15 cellular contexts compared by ENCODE assay signal in genomic region chr21:15775981-15776380, GRCh38. TPM values are rescaled to one million over a fixed set of nuclear protein-coding genes. Genes with fewer than 3 reads are reported as not detected.
A peak's percentile ranks its signal among the peaks of the same experiment; 100 is the strongest.
DNase-seq lines count a peak whose midpoint lies in the region; ATAC-seq and TF ChIP-seq lines count a peak whose summit lies in the region.
"Had no signal": no experiment of that assay in that cellular context is flagged by ENCODE, and none has a peak within 500 bp of the region (broad histone marks: within the 10 kb centered on the region; RNA-seq: fewer than 3 reads in every experiment).

No MANE protein-coding gene starts in this region.

- H3K36me3 ChIP-seq in osteoblast (ENCODE audit: insufficient read depth, low read length) (no peaks in the 10 kb centered on the region), body of pancreas (replicated peaks in 1 of 2; ENCODE audit: insufficient read depth in 1 of 2, low read depth in 2 of 2) (no peaks in the 10 kb centered on the region), hepatocyte (replicated peaks; ENCODE audit: insufficient read depth, low read depth) (no peaks in the 10 kb centered on the region)

- TF ChIP-seq POLR2A in body of pancreas (IDR thresholded peaks at IDR 0.05): no peak

- H2AFZ ChIP-seq in osteoblast (ENCODE audit: low read length) (no peak overlapping the region), hepatocyte (no peak overlapping the region)

- H3K9me3 ChIP-seq in osteoblast (ENCODE audit: low read depth, low read length) (no peaks in the 10 kb centered on the region), body of pancreas (no peaks in the 10 kb centered on the region), hepatocyte (ENCODE audit: low read depth) (no peaks in the 10 kb centered on the region)

- no peaks in the 10 kb centered on the region for H3K27me3 ChIP-seq in osteoblast (ENCODE audit: insufficient read depth, low read length)
- H3K27me3 ChIP-seq in body of pancreas: no peaks in the 10 kb centered on the region
- no peaks in the 10 kb centered on the region for H3K27me3 ChIP-seq in hepatocyte

- intact Hi-C loops in body of pancreas (cut with DNase I): no loop called here

- TF ChIP-seq CTCF in osteoblast (IDR thresholded peaks at IDR 0.05; ENCODE audit: extremely low read depth, low read depth, low read length): no peak
- TF ChIP-seq CTCF in body of pancreas (IDR thresholded peaks at IDR 0.05): no peak
- no peak for TF ChIP-seq CTCF in hepatocyte (IDR thresholded peaks at IDR 0.05; ENCODE audit: poor library complexity)
- no peak for TF ChIP-seq CTCF in GM20000 (IDR thresholded peaks at IDR 0.05; ENCODE audit: extremely low read depth, missing control alignments)

- peak overlapping the region; percentile 45 for H3K27ac ChIP-seq in osteoblast (ENCODE audit: low read depth, low read length)
- no peak overlapping the region for H3K27ac ChIP-seq in body of pancreas
- no peak overlapping the region for H3K27ac ChIP-seq in hepatocyte
- H3K27ac ChIP-seq: VCaP had no signal

- H3K4me3 ChIP-seq in osteoblast (ENCODE audit: insufficient read depth, low read length): no peak overlapping the region
- no peak overlapping the region for H3K4me3 ChIP-seq in body of pancreas
- no peak overlapping the region for H3K4me3 ChIP-seq in hepatocyte

- ATAC-seq in body of pancreas: no peak

- DNase-seq in EH (ENCODE audit: low read depth) (peak; percentile 90), NCI-H226 (peak; percentile 65), fibroblast of gingiva (ENCODE audit: low read depth) (peak; percentile 69), osteoblast (ENCODE audit: insufficient read length, low spot score, missing footprints) (peak; percentile 75), body of pancreas (no peak), hepatocyte (ENCODE audit: low spot score) (no peak), NCI-H1930 (lab: John Stamatoyannopoulos, UW) (no peak), GM20000 (ENCODE audit: low spot score) (no peak)
- DNase-seq: activated CD8-positive, alpha-beta memory T cell treated with anti-CD3 and anti-CD28 coated beads, Interleukin-2, amount 50 U/mL, for 4 hours; anterior cingulate cortex; naive B cell; NCI-H510A treated with DMSO at 0.1 percent for 48 hours; SHP77; stimulated activated naive CD4-positive, alpha-beta T cell treated with Interleukin-2 at 50 U/mL for 16 hours had no signal

- peaks cover 26% of the 10 kb centered on the region for H3K4me1 ChIP-seq in osteoblast (ENCODE audit: insufficient read depth, low read length)
- H3K4me1 ChIP-seq in body of pancreas: peaks cover 8% of the 10 kb centered on the region
- H3K4me1 ChIP-seq in hepatocyte (ENCODE audit: insufficient read depth): no peaks in the 10 kb centered on the region

- peaks cover 30% of the 10 kb centered on the region for H3K79me2 ChIP-seq in osteoblast (ENCODE audit: insufficient read depth, low read length)
- H3K79me2 ChIP-seq in hepatocyte: peaks cover 58% of the 10 kb centered on the region

- H3K4me2 ChIP-seq in osteoblast (ENCODE audit: insufficient read depth, low read length): peak overlapping the region; percentile 18
- H3K4me2 ChIP-seq in hepatocyte: no peak overlapping the region

- H3K9me2 ChIP-seq in hepatocyte (replicated peaks; ENCODE audit: insufficient read depth): no peaks in the 10 kb centered on the region

- no peaks in the 10 kb centered on the region for H4K20me1 ChIP-seq in osteoblast (ENCODE audit: insufficient read depth, low read length)
- no peaks in the 10 kb centered on the region for H4K20me1 ChIP-seq in hepatocyte (ENCODE audit: insufficient read depth, poor library complexity, severe bottlenecking)

RNA-seq across cellular contexts. Expression of gene USP25, which starts 46.2 kb away (rescaled TPM):
- total RNA-seq in osteoblast (55.1 and 56.1 TPM in 2 replicates), body of pancreas (10 to 100 TPM; 31.4 to 37.9 TPM), hepatocyte (49.8 and 59.5 TPM in 2 replicates)
- 18.7 and 22.2 TPM in 2 replicates for polyA plus RNA-seq in hepatocyte

Comparison
In these comparisons a context has a peak if more than half of its experiments do, and no peak if none do; other contexts are left out.
1. DNase-seq: peak in EH (single experiment), NCI-H226 (single experiment), fibroblast of gingiva (single experiment) and osteoblast (single experiment); none in body of pancreas (0 of 4), hepatocyte (single experiment), NCI-H1930 (0 of 2) and GM20000 (single experiment).